8 cellular contexts compared by ENCODE assay signal in the genomic region with DNA sequence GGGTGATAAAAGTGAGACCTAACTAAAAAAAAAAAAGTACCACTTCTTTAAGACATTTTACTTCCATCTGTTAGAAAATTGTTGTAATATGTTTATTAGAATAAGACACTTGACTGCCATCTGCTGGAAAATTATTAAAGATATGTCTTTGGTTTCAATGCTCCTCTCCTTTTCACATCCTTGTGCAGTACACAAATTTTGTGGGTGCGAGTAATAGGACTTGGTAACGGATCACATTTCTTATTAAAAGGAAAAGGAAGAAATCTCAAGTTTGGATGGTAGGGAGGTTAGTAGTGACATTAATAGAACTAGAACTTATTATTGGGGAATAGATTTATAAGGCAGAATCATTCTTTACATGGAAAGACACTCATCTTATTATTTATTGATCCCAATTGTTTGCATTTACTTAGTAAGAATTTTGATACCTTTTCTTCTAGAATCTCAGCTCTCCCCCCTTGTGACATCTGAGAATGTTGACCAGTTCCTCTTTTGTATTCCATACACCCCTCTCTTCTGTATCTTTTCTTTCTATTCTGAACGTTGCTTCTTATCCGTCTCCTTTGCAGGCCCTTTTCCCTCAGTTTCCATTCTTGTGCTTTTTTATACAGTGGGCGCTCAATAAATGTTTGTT. TPM values are rescaled to one million over a fixed set of nuclear protein-coding genes. Genes with fewer than 3 reads are reported as not detected.
DNase-seq lines count a peak whose midpoint lies in the region; ATAC-seq and TF ChIP-seq lines count a peak whose summit lies in the region.

No MANE protein-coding gene starts in this region.

- H3K9me3 Mint-ChIP-seq in osteocyte (ENCODE audit: unreplicated experiment), result no peaks in the 10 kb centered on the region

- H3K27me3 Mint-ChIP-seq in osteocyte (ENCODE audit: unreplicated experiment), result no peaks in the 10 kb centered on the region

- in situ Hi-C loops in SK-MEL-5 (cut with HindIII; ENCODE audit: low pct_unique_long_range_greater_than_20kb, low sequenced_read_pairs), result no loop called here

- no peaks in the 10 kb centered on the region for H3K36me3 Mint-ChIP-seq in osteocyte (ENCODE audit: unreplicated experiment)

- DNase-seq in SIG-M5 treated with dmso at 0.1 percent for 504 hours (lab: John Stamatoyannopoulos, UW; ENCODE audit: unreplicated experiment) (peak; percentile 50), SIG-M5 (lab: John Stamatoyannopoulos, UW) (no peak), KG1 (lab: John Stamatoyannopoulos, UW) (peak; percentile 17), SK-MEL-5 (ENCODE audit: low read depth, low spot score) (peak; percentile 85), erythroblast (lab: John Stamatoyannopoulos, UW) (peak; percentile 59 to 60), osteocyte (ENCODE audit: extremely low spot score, unreplicated experiment) (no peak), 8988T (no peak)

- H3K4me1 Mint-ChIP-seq in osteocyte (ENCODE audit: unreplicated experiment), result peaks cover 16% of the 10 kb centered on the region

- peak; percentile 64 for TF ChIP-seq CTCF in osteocyte (IDR thresholded peaks at IDR 0.05)

- peak overlapping the region; percentile 77 for H3K4me3 Mint-ChIP-seq in osteocyte (ENCODE audit: unreplicated experiment)

- no peak for TF ChIP-seq POLR2A in erythroblast (IDR thresholded peaks at IDR 0.05; ENCODE audit: low read length)

- H3K27ac Mint-ChIP-seq in osteocyte (ENCODE audit: unreplicated experiment), result peak overlapping the region; percentile 74

- no peak for ATAC-seq in HG03520 (IDR thresholded peaks at IDR 0.05; ENCODE audit: unreplicated experiment)

RNA-seq across cellular contexts. Expression of gene RPA3, which starts 43.0 kb away (rescaled TPM):
- 53.7 and 81.2 TPM in 2 replicates for total RNA-seq in SK-MEL-5 (2014; rRNA removed; shearing (Covaris generic))
- polyA plus RNA-seq in SK-MEL-5 (2015; cell fraction: cytosol; rRNA removed), result 34.6 and 57.4 TPM in 2 replicates
- 49.6 and 60.3 TPM in 2 replicates for polyA plus RNA-seq in SK-MEL-5 (2015; cell fraction: nucleus; rRNA removed)
- 14.8 and 16.5 TPM in 2 replicates for total RNA-seq in osteocyte

Comparison
In these comparisons a context has a peak if more than half of its experiments do, and no peak if none do; other contexts are left out.
1. DNase-seq: peak in SIG-M5 treated with dmso at 0.1 percent for 504 hours (single experiment), KG1 (single experiment), SK-MEL-5 (single experiment) and erythroblast (2 of 2); none in SIG-M5 (single experiment), osteocyte (single experiment) and 8988T (single experiment).